Comparison of ENCODE assay signal across 9 cellular contexts in genomic region chr17:37896961-37897360, GRCh38. TPM values are rescaled to one million over a fixed set of nuclear protein-coding genes. Genes with fewer than 3 reads are reported as not detected.
"Had no signal": no experiment of that assay in that cellular context is flagged by ENCODE, and none has a peak within 500 bp of the region (broad histone marks: within the 10 kb centered on the region; RNA-seq: fewer than 3 reads in every experiment).

No MANE protein-coding gene starts in this region.

RNA-seq across cellular contexts. Expression of gene TBC1D3K, which starts 27.3 kb away (rescaled TPM):
- total RNA-seq: OCI-LY7, PC-3, PC-9, Right ventricle myocardium inferior, RPMI7951, SJCRH30, SJSA1, SK-MEL-5 had no signal
- polyA plus RNA-seq: SK-N-SH had no signal
